Comparison of ENCODE assay signal across 7 cellular contexts in genomic region chr9:133359420-133360175, GRCh38. TPM values are rescaled to one million over a fixed set of nuclear protein-coding genes. Genes with fewer than 3 reads are reported as not detected.
A peak's percentile ranks its signal among the peaks of the same experiment; 100 is the strongest.
DNase-seq lines count a peak whose midpoint lies in the region; ATAC-seq and TF ChIP-seq lines count a peak whose summit lies in the region.
"Had no signal": no experiment of that assay in that cellular context is flagged by ENCODE, and none has a peak within 500 bp of the region (broad histone marks: within the 10 kb centered on the region; RNA-seq: fewer than 3 reads in every experiment).

No MANE protein-coding gene starts in this region.

- peak overlapping the region; percentile 9 for H3K27ac Mint-ChIP-seq in activated CD8-positive, alpha-beta T cell treated with anti-CD3 and anti-CD28 coated beads, Interleukin-2, amount 10 ng/mL, durations not matched to agents 7 days and 5 days
- peak overlapping the region; percentile 77 to 87 for H3K27ac Mint-ChIP-seq in natural killer cell
- H3K27ac Mint-ChIP-seq: dendritic cell treated with granulocyte-macrophage colony-stimulating factor and Interleukin-4, amounts not matched to agents 40 ng/mL and 50 ng/mL, for 4 days had no signal

- POLR2A ChIA-PET in activated CD8-positive, alpha-beta T cell treated with anti-CD3 and anti-CD28 coated beads, Interleukin-2, amount 10 ng/mL, durations not matched to agents 7 days and 5 days (lab: Charles Lee) = interaction anchor here (0.6 to 8.7 kb wide), 5 partner anchors 10 to 244 kb away, joined by 3 to 160 read pairs (median 4); partner anchors contain the start of genes MED22 and RPL7A

- peak; percentile 41 for DNase-seq in DMS53 (lab: John Stamatoyannopoulos, UW)
- DNase-seq in DMS53 treated with DMSO at 0.1 percent for 48 hours (lab: John Stamatoyannopoulos, UW; ENCODE audit: unreplicated experiment) = no peak
- DNase-seq in activated CD8-positive, alpha-beta T cell treated with anti-CD3 and anti-CD28 coated beads, Interleukin-2, amount 10 ng/mL, durations not matched to agents 7 days and 5 days = peak; percentile 43
- no peak for DNase-seq in natural killer cell
- DNase-seq in amniotic stem cell (lab: John Stamatoyannopoulos, UW) = no peak
- no peak for DNase-seq in germinal center (ENCODE audit: low spot score)

- ATAC-seq in activated CD8-positive, alpha-beta T cell treated with anti-CD3 and anti-CD28 coated beads, Interleukin-2, amount 10 ng/mL, durations not matched to agents 7 days and 5 days = no peak
- ATAC-seq in natural killer cell = no peak

- no peaks in the 10 kb centered on the region for H3K9me3 Mint-ChIP-seq in activated CD8-positive, alpha-beta T cell treated with anti-CD3 and anti-CD28 coated beads, Interleukin-2, amount 10 ng/mL, durations not matched to agents 7 days and 5 days (ENCODE audit: insufficient read depth)
- H3K9me3 Mint-ChIP-seq in natural killer cell = no peaks in the 10 kb centered on the region
- H3K9me3 Mint-ChIP-seq: dendritic cell treated with granulocyte-macrophage colony-stimulating factor and Interleukin-4, amounts not matched to agents 40 ng/mL and 50 ng/mL, for 4 days had no signal

- CTCF ChIA-PET in activated CD8-positive, alpha-beta T cell treated with anti-CD3 and anti-CD28 coated beads, Interleukin-2, amount 10 ng/mL, durations not matched to agents 7 days and 5 days (lab: Charles Lee) = interaction anchor here (1.0 to 5.3 kb wide), 5 partner anchors 11 to 127 kb away, joined by 4 to 54 read pairs (median 4); partner anchors contain the start of genes MED22 and RPL7A

- H3K36me3 Mint-ChIP-seq in activated CD8-positive, alpha-beta T cell treated with anti-CD3 and anti-CD28 coated beads, Interleukin-2, amount 10 ng/mL, durations not matched to agents 7 days and 5 days (ENCODE audit: low read depth) = peaks cover 58% of the 10 kb centered on the region
- H3K36me3 Mint-ChIP-seq in natural killer cell = peaks cover 7% of the 10 kb centered on the region

- no peak overlapping the region for H3K4me3 Mint-ChIP-seq in activated CD8-positive, alpha-beta T cell treated with anti-CD3 and anti-CD28 coated beads, Interleukin-2, amount 10 ng/mL, durations not matched to agents 7 days and 5 days
- H3K4me3 Mint-ChIP-seq in natural killer cell = no peak overlapping the region
- H3K4me3 Mint-ChIP-seq: dendritic cell treated with granulocyte-macrophage colony-stimulating factor and Interleukin-4, amounts not matched to agents 40 ng/mL and 50 ng/mL, for 4 days had no signal

- intact Hi-C loops in natural killer cell (cut with micrococcal nuclease) = no loop called here

- no peaks in the 10 kb centered on the region for H3K27me3 Mint-ChIP-seq in activated CD8-positive, alpha-beta T cell treated with anti-CD3 and anti-CD28 coated beads, Interleukin-2, amount 10 ng/mL, durations not matched to agents 7 days and 5 days (ENCODE audit: low read depth)
- H3K27me3 Mint-ChIP-seq in natural killer cell (ENCODE audit: low read depth in 2 of 2) = no peaks in the 10 kb centered on the region
- H3K27me3 Mint-ChIP-seq: dendritic cell treated with granulocyte-macrophage colony-stimulating factor and Interleukin-4, amounts not matched to agents 40 ng/mL and 50 ng/mL, for 4 days had no signal

- no peak for TF ChIP-seq CTCF in natural killer cell (IDR thresholded peaks at IDR 0.05)

- H3K4me1 Mint-ChIP-seq in activated CD8-positive, alpha-beta T cell treated with anti-CD3 and anti-CD28 coated beads, Interleukin-2, amount 10 ng/mL, durations not matched to agents 7 days and 5 days (ENCODE audit: low read depth) = peaks cover 40% of the 10 kb centered on the region
- peaks cover 21 to 47% of the 10 kb centered on the region in 2 donors for H3K4me1 Mint-ChIP-seq in natural killer cell

RNA-seq across cellular contexts. Expression of gene SURF2, which starts 3.2 kb away (rescaled TPM):
- total RNA-seq in activated CD8-positive, alpha-beta T cell treated with anti-CD3 and anti-CD28 coated beads, Interleukin-2, amount 10 ng/mL, durations not matched to agents 7 days and 5 days = 10 to 100 TPM; 18.4 to 20.7 TPM
- total RNA-seq in natural killer cell = 10 to 100 TPM; 14.3 to 14.9 (median 14.7) TPM

RNA-seq across cellular contexts. Expression of gene SURF1, which starts 3.3 kb away (rescaled TPM):
- total RNA-seq in activated CD8-positive, alpha-beta T cell treated with anti-CD3 and anti-CD28 coated beads, Interleukin-2, amount 10 ng/mL, durations not matched to agents 7 days and 5 days = 10 to 100 TPM; 37.4 to 39.1 TPM
- total RNA-seq in natural killer cell = 10 to 100 TPM; 35.6 to 44.4 (median 37.2) TPM

RNA-seq across cellular contexts. Expression of gene RPL7A, which starts 11.6 kb away (rescaled TPM):
- total RNA-seq in activated CD8-positive, alpha-beta T cell treated with anti-CD3 and anti-CD28 coated beads, Interleukin-2, amount 10 ng/mL, durations not matched to agents 7 days and 5 days = 1,000 to 10,000 TPM; 1,894 to 1,933 TPM
- 1,000 to 10,000 TPM; 1,409 to 1,616 (median 1,600) TPM for total RNA-seq in natural killer cell

RNA-seq across cellular contexts. Expression of gene MED22, which starts 11.7 kb away (rescaled TPM):
- total RNA-seq in activated CD8-positive, alpha-beta T cell treated with anti-CD3 and anti-CD28 coated beads, Interleukin-2, amount 10 ng/mL, durations not matched to agents 7 days and 5 days = 10 to 100 TPM; 29.1 to 29.6 TPM
- total RNA-seq in natural killer cell = 10 to 100 TPM; 23.8 to 37.0 (median 28.1) TPM

RNA-seq across cellular contexts. Expression of gene SURF4, which starts 16.3 kb away (rescaled TPM):
- total RNA-seq in activated CD8-positive, alpha-beta T cell treated with anti-CD3 and anti-CD28 coated beads, Interleukin-2, amount 10 ng/mL, durations not matched to agents 7 days and 5 days = 100 to 1,000 TPM; 175 to 176 TPM
- total RNA-seq in natural killer cell = 100 to 1,000 TPM; 111 to 135 (median 114) TPM

Comparison
In these comparisons a context has a peak if more than half of its experiments do, and no peak if none do; other contexts are left out.
1. DNase-seq: peak in DMS53 (single experiment) and activated CD8-positive, alpha-beta T cell treated with anti-CD3 and anti-CD28 coated beads, Interleukin-2, amount 10 ng/mL, durations not matched to agents 7 days and 5 days (single experiment); none in DMS53 treated with DMSO at 0.1 percent for 48 hours (single experiment), natural killer cell (single experiment), amniotic stem cell (single experiment) and germinal center (single experiment).